8 cellular contexts compared by ENCODE assay signal in genomic region chr1:150268706-150269403, GRCh38. TPM values are rescaled to one million over a fixed set of nuclear protein-coding genes. Genes with fewer than 3 reads are reported as not detected.
DNase-seq lines count a peak whose midpoint lies in the region; ATAC-seq and FAIRE-seq lines count a peak whose summit lies in the region.

Gene APH1A, minus strand, starts transcription at chr1:150269016. Its CDS starts 206 bp downstream, at chr1:150268810.

- H2AFZ ChIP-seq in Karpas-422 (ENCODE audit: low read length) = peak within 1 kb of the TSS; percentile 18; the same call in 1 of the 2 replicates

- peak within 1 kb of the TSS; percentile 86 for H3K4me2 ChIP-seq in Karpas-422 (ENCODE audit: low read depth, low read length, poor library complexity, severe bottlenecking)

- H3K27ac ChIP-seq in Karpas-422 (ENCODE audit: low read length) (peak within 1 kb of the TSS; percentile 67), muscle layer of duodenum (ENCODE audit: low read length) (peak within 1 kb of the TSS; percentile 96)

- H3K4me3 ChIP-seq in Karpas-422 (ENCODE audit: low read length) = peak within 1 kb of the TSS; percentile 93
- H3K4me3 ChIP-seq in muscle layer of duodenum (ENCODE audit: low read depth in 1 of 2, low read length in 2 of 2) = peak within 1 kb of the TSS; percentile 93 to 98

- H3K4me1 ChIP-seq in Karpas-422 (ENCODE audit: low read length) (peaks cover 40% of the 10 kb centered on the region), muscle layer of duodenum (ENCODE audit: control insufficient read depth in 1 of 2, insufficient read depth in 2 of 2, low read length in 2 of 2) (peaks cover 8 to 29% of the 10 kb centered on the region in 2 donors)

- H3K9me3 ChIP-seq in Karpas-422 (ENCODE audit: low read length) = no peaks in the 10 kb centered on the region
- H3K9me3 ChIP-seq in muscle layer of duodenum (ENCODE audit: control insufficient read depth in 1 of 2, low read length in 2 of 2) = no peaks in the 10 kb centered on the region

- H3K9ac ChIP-seq in Karpas-422 (ENCODE audit: low read length) = peak within 1 kb of the TSS; percentile 96

- H4K20me1 ChIP-seq in Karpas-422 (ENCODE audit: insufficient read depth, low read depth, low read length) = peaks cover 4% of the 10 kb centered on the region; the same call in 1 of the 2 replicates

- no peaks in the 10 kb centered on the region for H3K27me3 ChIP-seq in Karpas-422 (ENCODE audit: low read length)
- H3K27me3 ChIP-seq in muscle layer of duodenum (ENCODE audit: low read depth, low read length) = no peaks in the 10 kb centered on the region

- DNase-seq in DMS79 treated with DMSO at 0.1 percent for 48 hours (lab: John Stamatoyannopoulos, UW) = peak; percentile 92
- DNase-seq in Karpas-422 = peak; percentile 99
- peak; percentile 89 for DNase-seq in RCC 7860 (ENCODE audit: low spot score)
- peak; percentile 95 to 96 for DNase-seq in activated T-cell treated with anti-CD3 and anti-CD28 coated beads, Interleukin-2, amount 50 U/mL, for 48 hours
- peak; percentile 89 for DNase-seq in stimulated activated CD8-positive, alpha-beta memory T cell treated with anti-CD3 and anti-CD28 coated beads, Interleukin-7, amount 100 ng/mL, for 24 hours (ENCODE audit: low read depth)

- H3K9me2 ChIP-seq in Karpas-422 (replicated peaks; ENCODE audit: insufficient read depth, low read length) = no peaks in the 10 kb centered on the region

- peak; percentile 82 for FAIRE-seq in RCC 7860 (lab: Jason Lieb, UNC)

- ATAC-seq in GM21825 (IDR thresholded peaks at IDR 0.05; ENCODE audit: unreplicated experiment) = peak; percentile 78
- peak; percentile 97 for ATAC-seq in esophagus mucosa

- peaks cover 22% of the 10 kb centered on the region for H3K79me2 ChIP-seq in Karpas-422 (ENCODE audit: low read length)

- H3K36me3 ChIP-seq in Karpas-422 (ENCODE audit: insufficient read depth, low read length) = peaks cover 20% of the 10 kb centered on the region
- H3K36me3 ChIP-seq in muscle layer of duodenum (ENCODE audit: control insufficient read depth in 1 of 2, insufficient read depth in 2 of 2, low read length in 2 of 2) = peaks cover 25 to 31% of the 10 kb centered on the region in 2 donors

RNA-seq across cellular contexts. Expression of gene APH1A, which starts in this region (rescaled TPM):
- 122 and 130 TPM in 2 replicates for total RNA-seq in Karpas-422 (2014; rRNA removed; shearing (Covaris generic); ENCODE audit: low replicate concordance)
- total RNA-seq in esophagus mucosa = 113 TPM

Comparison
In these comparisons a context has a peak if more than half of its experiments do, and no peak if none do; other contexts are left out.
1. Peak in every context shown above with its lines: DNase-seq, ATAC-seq, H3K4me3 ChIP-seq and H3K27ac ChIP-seq.